In the genomic region with DNA sequence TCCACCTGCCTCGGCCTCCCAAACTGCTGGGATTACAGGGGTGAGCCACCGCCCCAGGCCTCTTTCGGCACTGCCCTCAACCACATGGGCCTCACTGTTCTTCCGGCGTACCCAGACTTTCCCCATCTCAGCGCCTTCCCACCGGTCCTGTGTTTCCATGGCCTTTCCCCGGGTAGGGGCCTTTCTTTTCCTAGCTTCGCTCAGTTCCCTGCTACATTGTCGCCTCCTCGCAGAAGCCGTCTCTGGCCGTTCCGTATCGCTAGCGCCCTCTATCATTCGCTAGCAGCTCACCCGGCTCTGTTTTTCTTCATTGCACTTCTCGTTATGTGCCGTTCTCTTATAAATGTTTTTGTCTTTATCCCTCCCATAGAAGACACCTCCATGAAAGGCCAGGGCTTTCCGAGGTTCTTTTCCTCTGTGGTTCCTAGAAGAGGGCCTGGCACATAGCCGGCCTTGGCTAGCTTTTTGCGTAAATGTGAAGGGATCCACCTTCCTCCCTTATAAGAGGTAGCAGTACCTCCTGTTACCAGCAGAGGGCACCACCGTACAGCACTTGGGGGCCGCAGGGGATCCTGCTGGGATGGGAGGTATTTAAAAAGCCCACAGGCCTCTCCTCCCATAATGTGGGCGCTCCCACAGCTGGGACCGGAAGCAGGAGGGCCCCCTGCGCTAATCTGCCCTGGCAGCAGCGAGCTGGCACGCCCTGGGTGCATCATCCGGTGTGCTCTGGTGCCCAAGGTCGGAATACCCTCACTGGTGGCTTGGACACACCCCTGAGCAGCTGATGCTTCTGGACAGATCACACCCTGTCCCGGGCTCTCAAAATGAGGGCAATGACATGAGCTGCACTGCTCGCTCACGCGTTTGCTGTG, we compare ENCODE assay signal across 8 cellular contexts.
DNase-seq lines count a peak whose midpoint lies in the region; ATAC-seq and TF ChIP-seq lines count a peak whose summit lies in the region.

No MANE protein-coding gene starts in this region.

- H2AFZ ChIP-seq in OCI-LY3 (ENCODE audit: low read depth, low read length), result peak overlapping the region; percentile 79

- TF ChIP-seq RAD21 in Ishikawa (IDR thresholded peaks at IDR 0.05; ENCODE audit: low read depth), result peak; percentile 98

- peak; percentile 33 for TF ChIP-seq POLR2A in erythroblast (IDR thresholded peaks at IDR 0.05; ENCODE audit: low read length)

- no peaks in the 10 kb centered on the region for H3K9me3 ChIP-seq in OCI-LY3 (ENCODE audit: insufficient read depth, low read length)
- no peaks in the 10 kb centered on the region for H3K9me3 ChIP-seq in mucosa of rectum (ENCODE audit: control insufficient read depth in 2 of 2, low read length in 2 of 2)

- H3K4me3 ChIP-seq in OCI-LY3 (ENCODE audit: low read length), result peak overlapping the region; percentile 73
- peak overlapping the region; percentile 73 for H3K4me3 ChIP-seq in mucosa of rectum (ENCODE audit: low read length in 2 of 2)

- TF ChIP-seq CTCF in 22Rv1 (IDR thresholded peaks at IDR 0.05) (peak; percentile 100), OCI-LY3 (IDR thresholded peaks at IDR 0.05; ENCODE audit: low read depth, low read length) (peak; percentile 99)

- ATAC-seq in GM18868 (IDR thresholded peaks at IDR 0.05; ENCODE audit: unreplicated experiment), result peak; percentile 33

- peaks cover 20% of the 10 kb centered on the region for H3K27me3 ChIP-seq in OCI-LY3 (ENCODE audit: low read depth, low read length)
- peaks cover 0 to 1% of the 10 kb centered on the region in 2 donors for H3K27me3 ChIP-seq in mucosa of rectum (ENCODE audit: control insufficient read depth in 2 of 2, insufficient read depth in 2 of 2, low read length in 2 of 2)

- H3K79me2 ChIP-seq in OCI-LY3 (ENCODE audit: low read length), result no peaks in the 10 kb centered on the region

- H4K20me1 ChIP-seq in OCI-LY3 (ENCODE audit: insufficient read depth, low read length), result no peaks in the 10 kb centered on the region

- H3K27ac ChIP-seq in 22Rv1, result peak overlapping the region; percentile 99
- no peak overlapping the region for H3K27ac ChIP-seq in OCI-LY3 (ENCODE audit: low read length)
- peak overlapping the region; percentile 96 for H3K27ac ChIP-seq in mucosa of rectum (ENCODE audit: low read depth in 2 of 2, low read length in 2 of 2)

- H3K4me1 ChIP-seq in OCI-LY3 (ENCODE audit: low read length) (peaks cover 27% of the 10 kb centered on the region), mucosa of rectum (ENCODE audit: control insufficient read depth in 2 of 2, insufficient read depth in 2 of 2, low read length in 2 of 2) (peaks cover 29 to 30% of the 10 kb centered on the region in 2 donors)

- H3K4me2 ChIP-seq in OCI-LY3 (ENCODE audit: low read length), result peak overlapping the region; percentile 85

- no peak for TF ChIP-seq EP300 in Ishikawa (IDR thresholded peaks at IDR 0.05; ENCODE audit: borderline replicate concordance)

- H3K9ac ChIP-seq in OCI-LY3 (ENCODE audit: low read length) (peak overlapping the region; percentile 50; the same call in 1 of the 2 replicates), mucosa of rectum (ENCODE audit: low read depth in 1 of 2, low read length in 2 of 2) (peak overlapping the region; percentile 86 to 87)

- H3K36me3 ChIP-seq in OCI-LY3 (replicated peaks; ENCODE audit: low read depth, low read length) (no peaks in the 10 kb centered on the region), mucosa of rectum (ENCODE audit: control insufficient read depth in 2 of 2, insufficient read depth in 2 of 2, low read length in 2 of 2) (no peaks in the 10 kb centered on the region)

- DNase-seq in activated T-cell treated with anti-CD3 and anti-CD28 coated beads for 24 hours (ENCODE audit: low read depth) (peak; percentile 81), erythroblast (lab: John Stamatoyannopoulos, UW) (peak; percentile 87 to 91)
- peak; percentile 71 to 72 for DNase-seq in stimulated activated CD8-positive, alpha-beta memory T cell treated with anti-CD3 and anti-CD28 coated beads, Interleukin-4, amount 100 ng/mL, for 1 hour (ENCODE audit: low read depth in 2 of 2, low spot score in 1 of 2)

TF ChIP-seq in Ishikawa, 13 proteins besides CTCF, POLR2A, EP300 and RAD21:
- no peak for TF ChIP-seq FOXM1 (IDR thresholded peaks at IDR 0.05; ENCODE audit: borderline replicate concordance, low read depth)
- TF ChIP-seq CREB1 (IDR thresholded peaks at IDR 0.05; ENCODE audit: low read depth), result no peak
- TF ChIP-seq USF1 (IDR thresholded peaks at IDR 0.05), result no peak
- peak; percentile 63 for TF ChIP-seq NFIC (IDR thresholded peaks at IDR 0.05)
- peak; percentile 75; the same call in 1 of the 2 replicates for TF ChIP-seq TCF12 (IDR thresholded peaks at IDR 0.05; ENCODE audit: low read depth)
- TF ChIP-seq ZBTB7A (IDR thresholded peaks at IDR 0.05; ENCODE audit: low read depth), result 0 out of 2 replicates have a peak, but pooled peaks have one; percentile 68
- peak; percentile 29; the same call in 1 of the 2 replicates for TF ChIP-seq EGR1 (IDR thresholded peaks at IDR 0.05)
- 0 out of 2 replicates have a peak, but pooled peaks have one; percentile 31 for TF ChIP-seq TEAD4 (IDR thresholded peaks at IDR 0.05)
- peak; percentile 56 for TF ChIP-seq MAX (IDR thresholded peaks at IDR 0.05)
- TF ChIP-seq CEBPB (IDR thresholded peaks at IDR 0.05), result no peak
- no peak for TF ChIP-seq TAF1 (IDR thresholded peaks at IDR 0.05; ENCODE audit: low read depth)
- TF ChIP-seq YY1 (IDR thresholded peaks at IDR 0.05; ENCODE audit: low read depth), result 0 out of 2 replicates have a peak, but pooled peaks have one; percentile 37
- TF ChIP-seq REST (IDR thresholded peaks at IDR 0.05; ENCODE audit: low read depth), result no peak
